ENCODE assay signal across 8 cellular contexts in genomic region chr4:122758033-122758432, GRCh38. TPM values are rescaled to one million over a fixed set of nuclear protein-coding genes. Genes with fewer than 3 reads are reported as not detected.
DNase-seq lines count a peak whose midpoint lies in the region; ATAC-seq and TF ChIP-seq lines count a peak whose summit lies in the region.

No MANE protein-coding gene starts in this region.

- H3K4me3 ChIP-seq in WERI-Rb-1 (ENCODE audit: low read depth, low read length): no peak overlapping the region
- no peak overlapping the region for H3K4me3 ChIP-seq in transverse colon

- in situ Hi-C loops in transverse colon (cut with MboI; ENCODE audit: low pct_ligation_motif_present in 1 of 4, low pct_unique_long_range_greater_than_20kb in 1 of 4, low sequenced_read_pairs in 3 of 4): loop anchor here in 3 of 4 donors (10.0 to 25.0 kb wide), 3 partner anchors 147 to 167 kb away; partner anchors contain the start of gene NUDT6 (in 2 of the 3)

- peaks cover 0 to 15% (median 5%) of the 10 kb centered on the region in 4 donors for H3K4me1 ChIP-seq in transverse colon

- 20 to 23% methylated on average over 2 of the region's 2 CpGs for WGBS in transverse colon (ENCODE audit: low coverage in 1 of 2), 2 donors

- intact Hi-C loops in transverse colon (cut with DNase I; ENCODE audit: low total_unique reads): loop anchor here (5.0 kb wide), 2 partner anchors 159 to 174 kb away; no protein-coding TSS in a partner anchor

- H3K27ac ChIP-seq in WERI-Rb-1: no peak overlapping the region
- H3K27ac ChIP-seq in transverse colon: peak overlapping the region in 3 of 4 donors; percentile 32 to 51 (median 33)

- peak; percentile 1 to 3 for DNase-seq in NCI-H524 (lab: John Stamatoyannopoulos, UW)
- no peak for DNase-seq in NCI-H524 treated with DMSO at 0.1 percent for 48 hours (lab: John Stamatoyannopoulos, UW)
- peak; percentile 54 for DNase-seq in HT1080 (ENCODE audit: low read depth)
- DNase-seq in WERI-Rb-1: no peak
- peak; percentile 70 for DNase-seq in inferior parietal cortex (ENCODE audit: extremely low spot score)
- peak; percentile 29 for DNase-seq in transverse colon
- DNase-seq in H4 (ENCODE audit: low spot score): no peak

- H3K9me3 ChIP-seq in WERI-Rb-1 (ENCODE audit: severe bottlenecking) (no peaks in the 10 kb centered on the region), transverse colon (no peaks in the 10 kb centered on the region)

- no peak for TF ChIP-seq EP300 in transverse colon (IDR thresholded peaks at IDR 0.05; ENCODE audit: low read depth)

- H3K27me3 ChIP-seq in WERI-Rb-1 (ENCODE audit: insufficient read depth, low read depth, severe bottlenecking) (no peaks in the 10 kb centered on the region), transverse colon (no peaks in the 10 kb centered on the region)

- no peak for TF ChIP-seq POLR2A in transverse colon (IDR thresholded peaks at IDR 0.05)

- ATAC-seq in GM21619 (IDR thresholded peaks at IDR 0.05; ENCODE audit: unreplicated experiment): no peak

- H3K36me3 ChIP-seq in WERI-Rb-1 (no peaks in the 10 kb centered on the region), transverse colon (no peaks in the 10 kb centered on the region)

- peak; percentile 41 for TF ChIP-seq CTCF in WERI-Rb-1 (IDR thresholded peaks at IDR 0.05; ENCODE audit: low read depth, low read length)
- peak; percentile 75 to 79 (median 76) for TF ChIP-seq CTCF in transverse colon (IDR thresholded peaks at IDR 0.05)

RNA-seq across cellular contexts. Expression of gene BBS12, which starts 25.5 kb away (rescaled TPM):
- 1.5 and 1.7 TPM in 2 replicates for total RNA-seq in HT1080 (2014; rRNA removed; shearing (Covaris generic))
- 2.3 and 2.8 TPM in 2 replicates for polyA plus RNA-seq in HT1080 (2015; cell fraction: cytosol; rRNA removed)
- polyA plus RNA-seq in HT1080 (2015; cell fraction: nucleus; rRNA removed): 2.1 and 2.7 TPM in 2 replicates
- total RNA-seq in transverse colon: 1 to 10 TPM in 3 of 4 donors, under 1 TPM in 1; 0.60 to 6.0 (median 3.3) TPM
- total RNA-seq in H4 (2014; rRNA removed; shearing (Covaris generic)): 3.4 and 4.1 TPM in 2 replicates

Comparison
In these comparisons a context has a peak if more than half of its experiments do, and no peak if none do; other contexts are left out.
1. DNase-seq: peak in NCI-H524 (2 of 2), HT1080 (single experiment), inferior parietal cortex (single experiment) and transverse colon (single experiment); none in NCI-H524 treated with DMSO at 0.1 percent for 48 hours (single experiment), WERI-Rb-1 (single experiment) and H4 (single experiment).